In the genomic region with DNA sequence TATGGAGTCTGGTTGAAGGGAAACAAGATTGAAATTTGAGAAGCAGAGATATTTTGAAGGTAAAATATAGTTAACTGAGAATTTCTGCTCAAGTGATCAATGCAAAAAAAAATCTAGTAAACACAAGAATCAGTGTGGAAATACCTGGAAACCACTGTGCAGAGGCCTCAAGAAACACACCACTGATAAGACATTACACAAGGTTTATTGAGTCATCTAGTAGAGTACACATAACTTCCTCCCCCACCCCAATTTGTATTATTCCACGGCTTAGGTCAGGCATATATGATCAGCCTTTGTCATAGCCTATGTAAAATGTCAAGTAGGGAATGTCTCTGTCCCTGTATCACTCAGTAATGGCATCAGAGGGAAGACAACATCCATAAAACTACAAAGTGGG, we compare ENCODE assay signal across 23 cellular contexts.
DNase-seq lines count a peak whose midpoint lies in the region; ATAC-seq, FAIRE-seq and TF ChIP-seq lines count a peak whose summit lies in the region.
"Had no signal": no experiment of that assay in that cellular context is flagged by ENCODE, and none has a peak within 500 bp of the region (broad histone marks: within the 10 kb centered on the region; RNA-seq: fewer than 3 reads in every experiment).

No MANE protein-coding gene starts in this region.

- H2AFZ ChIP-seq in K562 (ENCODE audit: low read depth, low read length), result no peak overlapping the region

- H3K27me3 Mint-ChIP-seq in T-helper 2 cell treated with Interferon-gamma antibody and Interleukin-4, amounts not matched to agents 5 μg/mL and 100 μg/mL, for 36 hours (ENCODE audit: low read depth), result no peaks in the 10 kb centered on the region
- H3K27me3 Mint-ChIP-seq: activated naive CD8-positive, alpha-beta T cell treated with anti-CD3 and anti-CD28 coated beads, Interleukin-2, amount 10 ng/mL, durations not matched to agents 7 days and 5 days; B cell had no signal

- CTCF ChIA-PET in K562 (lab: Yijun Ruan, JAX; ENCODE audit: low intra/inter-chr PET ratio), result no interaction called here

- WGBS in K562 (ENCODE audit: insufficient coverage, low coverage, missing lambda C conversion rate), result 0% methylated on average over 1 of the region's 1 CpG

- no peak overlapping the region for H3K9ac ChIP-seq in K562 (ENCODE audit: insufficient read depth in 1 of 2, low read depth in 2 of 2, low read length in 2 of 2)

- no peak for TF ChIP-seq RAD21 in K562 (CRISPR knock-in tag; conservative IDR thresholded peaks at IDR 0.05 in 1 of 2, IDR thresholded peaks at IDR 0.05 in 1 of 2)

- FAIRE-seq in K562 (lab: Jason Lieb, UNC), result no peak
- FAIRE-seq: GM12878 had no signal

- peaks cover 26% of the 10 kb centered on the region for H3K9me3 Mint-ChIP-seq in T-helper 2 cell treated with Interferon-gamma antibody and Interleukin-4, amounts not matched to agents 5 μg/mL and 100 μg/mL, for 36 hours
- H3K9me3 Mint-ChIP-seq: activated naive CD8-positive, alpha-beta T cell treated with anti-CD3 and anti-CD28 coated beads, Interleukin-2, amount 10 ng/mL, durations not matched to agents 7 days and 5 days; activated T-helper 1 cell treated with anti-CD3 and anti-CD28 coated beads, Interleukin-12 subunit alpha, Interleukin-12 subunit beta, Interleukin-2, Interleukin-4 antibody, amounts not matched to agents 30 ng/mL and 10 ng/mL and 1 ng/mL, durations not matched to agents 14 hours and 24 hours and 36 hours; neural crest cell had no signal

- no peak for TF ChIP-seq EP300 in K562 (IDR thresholded peaks at IDR 0.05; ENCODE audit: low read length)

- H3K4me1 Mint-ChIP-seq in T-helper 2 cell treated with Interferon-gamma antibody and Interleukin-4, amounts not matched to agents 5 μg/mL and 100 μg/mL, for 36 hours (ENCODE audit: low read depth), result no peaks in the 10 kb centered on the region
- H3K4me1 Mint-ChIP-seq: activated naive CD8-positive, alpha-beta T cell treated with anti-CD3 and anti-CD28 coated beads, Interleukin-2, amount 10 ng/mL, durations not matched to agents 7 days and 5 days; B cell had no signal

- no peaks in the 10 kb centered on the region for H3K27me3 ChIP-seq in K562 (ENCODE audit: control insufficient read depth in 2 of 2, insufficient read depth in 2 of 2, low read length in 2 of 2)
- H3K27me3 ChIP-seq: SJCRH30 had no signal

- no peaks in the 10 kb centered on the region for H3K9me3 ChIP-seq in K562 (replicated peaks; ENCODE audit: control insufficient read depth, insufficient read depth, low read depth, low read length)
- H3K9me3 ChIP-seq: SJCRH30, thoracic aorta had no signal

- H3K4me2 ChIP-seq in K562 (ENCODE audit: insufficient read depth, low read length), result no peak overlapping the region

- H3K27ac ChIP-seq in K562 (ENCODE audit: extremely low read depth, low read depth, low read length), result no peak overlapping the region
- H3K27ac ChIP-seq: SJCRH30, thoracic aorta had no signal

- no peaks in the 10 kb centered on the region for H3K36me3 ChIP-seq in K562 (ENCODE audit: control insufficient read depth, insufficient read depth, low read length)
- H3K36me3 ChIP-seq: SJCRH30, thoracic aorta had no signal

- H3K4me3 Mint-ChIP-seq in T-helper 2 cell treated with Interferon-gamma antibody and Interleukin-4, amounts not matched to agents 5 μg/mL and 100 μg/mL, for 36 hours, result no peak overlapping the region
- H3K4me3 Mint-ChIP-seq: activated naive CD8-positive, alpha-beta T cell treated with anti-CD3 and anti-CD28 coated beads, Interleukin-2, amount 10 ng/mL, durations not matched to agents 7 days and 5 days; activated T-helper 1 cell treated with anti-CD3 and anti-CD28 coated beads, Interleukin-12 subunit alpha, Interleukin-12 subunit beta, Interleukin-2, Interleukin-4 antibody, amounts not matched to agents 30 ng/mL and 10 ng/mL and 1 ng/mL, durations not matched to agents 14 hours and 24 hours and 36 hours; B cell; neural crest cell had no signal

- POLR2A ChIA-PET in K562 (lab: Yijun Ruan, JAX), result no interaction called here

- TF ChIP-seq POLR2A in K562 (conservative IDR thresholded peaks at IDR 0.05), result no peak
- TF ChIP-seq POLR2A in erythroblast (IDR thresholded peaks at IDR 0.05; ENCODE audit: low read length), result no peak

- DNase-seq in HCEC 1CT (peak; percentile 36), NOMO-1 treated with DMSO at 0.1 percent for 48 hours (lab: John Stamatoyannopoulos, UW; ENCODE audit: unreplicated experiment) (peak; percentile 47), K562 (ENCODE audit: extremely low read depth in 1 of 4, low spot score in 3 of 4) (peak in 2 of 4 experiments; percentile 4 to 6), kidney tubule cell (ENCODE audit: low spot score) (peak; percentile 30), erythroblast (lab: John Stamatoyannopoulos, UW) (no peak), NAMALWA (ENCODE audit: low spot score) (no peak)
- DNase-seq in T-helper 2 cell treated with Interferon-gamma antibody and Interleukin-4, amounts not matched to agents 5 μg/mL and 100 μg/mL, for 36 hours (ENCODE audit: low spot score), result no peak
- DNase-seq: activated CD8-positive, alpha-beta memory T cell treated with anti-CD3 and anti-CD28 coated beads for 24 hours; activated naive CD8-positive, alpha-beta T cell treated with anti-CD3 and anti-CD28 coated beads, Interleukin-2, amount 10 ng/mL, durations not matched to agents 7 days and 5 days; caudate nucleus; GDM1; hippocampal formation; MM.1S; NCI-H1930; NCI-H510A; SJCRH30; stimulated activated CD4-positive, alpha-beta T cell treated with anti-CD3 and anti-CD28 coated beads, Interleukin-12 subunit alpha, Interleukin-12 subunit beta, amount 100 ng/mL, for 4 hours had no signal

- no peak overlapping the region for H3K27ac Mint-ChIP-seq in T-helper 2 cell treated with Interferon-gamma antibody and Interleukin-4, amounts not matched to agents 5 μg/mL and 100 μg/mL, for 36 hours
- H3K27ac Mint-ChIP-seq: activated naive CD8-positive, alpha-beta T cell treated with anti-CD3 and anti-CD28 coated beads, Interleukin-2, amount 10 ng/mL, durations not matched to agents 7 days and 5 days; activated T-helper 1 cell treated with anti-CD3 and anti-CD28 coated beads, Interleukin-12 subunit alpha, Interleukin-12 subunit beta, Interleukin-2, Interleukin-4 antibody, amounts not matched to agents 30 ng/mL and 10 ng/mL and 1 ng/mL, durations not matched to agents 14 hours and 24 hours and 36 hours; B cell had no signal

- no peaks in the 10 kb centered on the region for H4K20me1 ChIP-seq in K562 (replicated peaks; ENCODE audit: control insufficient read depth, insufficient read depth, low read length)

- in situ Hi-C loops in K562 (cut with MboI), result no loop called here

- BruUV-seq in K562 (replicated peaks; lab: Mats Ljungman, UMichigan), result no TSS peak

- no peak overlapping the region for H3K4me3 ChIP-seq in K562
- H3K4me3 ChIP-seq: GM12878, SJCRH30, thoracic aorta had no signal

- H3K36me3 Mint-ChIP-seq in T-helper 2 cell treated with Interferon-gamma antibody and Interleukin-4, amounts not matched to agents 5 μg/mL and 100 μg/mL, for 36 hours (ENCODE audit: low read depth), result no peaks in the 10 kb centered on the region
- H3K36me3 Mint-ChIP-seq: activated naive CD8-positive, alpha-beta T cell treated with anti-CD3 and anti-CD28 coated beads, Interleukin-2, amount 10 ng/mL, durations not matched to agents 7 days and 5 days had no signal

- H3K9me1 ChIP-seq in K562 (ENCODE audit: control insufficient read depth, insufficient read depth, low read length), result no peaks in the 10 kb centered on the region

- no peak for ATAC-seq in K562
- ATAC-seq: activated CD4-positive, CD25-positive, alpha-beta regulatory T cell treated with anti-CD3 and anti-CD28 coated beads, Interleukin-2, amount 50 U/mL, for 24 hours; GM12878 had no signal

- no peak for TF ChIP-seq CTCF in K562 (IDR thresholded peaks at IDR 0.05 in 2 of 3, conservative IDR thresholded peaks at IDR 0.05 in 1 of 3; ENCODE audit: insufficient read depth in 2 of 3, low read depth in 1 of 3, low read length in 3 of 3)

- intact Hi-C loops in K562 (cut with micrococcal nuclease), result no loop called here

- H3K4me1 ChIP-seq in K562 (replicated peaks in 1 of 2; ENCODE audit: control insufficient read depth in 2 of 2, insufficient read depth in 2 of 2, low read length in 2 of 2), result no peaks in the 10 kb centered on the region
- H3K4me1 ChIP-seq: SJCRH30 had no signal

- no peaks in the 10 kb centered on the region for H3K79me2 ChIP-seq in K562 (ENCODE audit: control insufficient read depth, insufficient read depth, low read length)

TF ChIP-seq in K562, 482 proteins besides CTCF, POLR2A, EP300 and RAD21:
- peak; percentile 49; the same call in 1 of the 2 replicates for TF ChIP-seq CEBPB (tag; IDR thresholded peaks at IDR 0.05)
- TF ChIP-seq CEBPG (CRISPR knock-in tag; IDR thresholded peaks at IDR 0.05), result no peak
- TF ChIP-seq CEBPG (tag; conservative IDR thresholded peaks at IDR 0.05 in 1 of 2, IDR thresholded peaks at IDR 0.05 in 1 of 2), result peak in 1 of 2 experiments; percentile 53; a peak in 1 of 4 replicates
- no peak for TF ChIP-seq NFYB (IDR thresholded peaks at IDR 0.05; ENCODE audit: extremely low read depth, insufficient read length)
- 0 out of 2 replicates have a peak, but pooled peaks have one; percentile 39 for TF ChIP-seq FOSL1 (tag; conservative IDR thresholded peaks at IDR 0.05)
- TF ChIP-seq ZNF436 (CRISPR knock-in tag; IDR thresholded peaks at IDR 0.05), result no peak
TF ChIP-seq in K562: peak in this region for 3.

Comparison
In these comparisons a context has a peak if more than half of its experiments do, and no peak if none do; other contexts are left out.
1. DNase-seq: peak in HCEC 1CT (single experiment), NOMO-1 treated with DMSO at 0.1 percent for 48 hours (single experiment) and kidney tubule cell (single experiment); none in erythroblast (0 of 2), NAMALWA (single experiment) and T-helper 2 cell treated with Interferon-gamma antibody and Interleukin-4, amounts not matched to agents 5 μg/mL and 100 μg/mL, for 36 hours (single experiment).